ENCODE assay signal across 8 cellular contexts in genomic region chr17:77375108-77375507, GRCh38.
A peak's percentile ranks its signal among the peaks of the same experiment; 100 is the strongest.
DNase-seq lines count a peak whose midpoint lies in the region; ATAC-seq and TF ChIP-seq lines count a peak whose summit lies in the region.

No MANE protein-coding gene starts in this region.

- H3K27me3 ChIP-seq in CD4-positive, alpha-beta T cell (ENCODE audit: control insufficient read depth, insufficient read depth, low read length), result no peaks in the 10 kb centered on the region
- no peaks in the 10 kb centered on the region for H3K27me3 ChIP-seq in SJCRH30
- no peaks in the 10 kb centered on the region for H3K27me3 ChIP-seq in esophagus squamous epithelium
- H3K27me3 ChIP-seq in aorta (ENCODE audit: control insufficient read depth in 1 of 2, insufficient read depth in 2 of 2, low read length in 1 of 2), result no peaks in the 10 kb centered on the region

- H3K27ac Mint-ChIP-seq in CD4-positive, alpha-beta T cell, result peak overlapping the region; percentile 93
- H3K27ac Mint-ChIP-seq in osteocyte (ENCODE audit: unreplicated experiment), result peak overlapping the region; percentile 90

- H3K4me3 ChIP-seq in SJCRH30 (peak overlapping the region; percentile 80), esophagus squamous epithelium (peak overlapping the region in 3 of 4 donors; percentile 68 to 82 (median 80)), aorta (ENCODE audit: low read length in 2 of 2) (no peak overlapping the region)

- H3K36me3 ChIP-seq in SJCRH30, result no peaks in the 10 kb centered on the region
- H3K36me3 ChIP-seq in esophagus squamous epithelium, result no peaks in the 10 kb centered on the region
- H3K36me3 ChIP-seq in aorta (ENCODE audit: control insufficient read depth in 1 of 2, insufficient read depth in 2 of 2, low read length in 1 of 2), result no peaks in the 10 kb centered on the region

- POLR2A ChIA-PET in CD4-positive, alpha-beta T cell (lab: Charles Lee), result interaction anchor here (1.0 to 6.1 kb wide), 24 partner anchors 12 to 119 kb away, joined by 4 to 91 read pairs (median 11); no protein-coding TSS in a partner anchor

- TF ChIP-seq CTCF in CD4-positive, alpha-beta T cell (IDR thresholded peaks at IDR 0.05), result no peak
- no peak for TF ChIP-seq CTCF in esophagus squamous epithelium (IDR thresholded peaks at IDR 0.05)
- TF ChIP-seq CTCF in osteocyte (IDR thresholded peaks at IDR 0.05), result no peak

- TF ChIP-seq POLR2A in esophagus squamous epithelium (IDR thresholded peaks at IDR 0.05), result no peak

- H3K4me1 ChIP-seq in SJCRH30 (peaks cover 51% of the 10 kb centered on the region), esophagus squamous epithelium (peaks cover 67 to 100% (median 74%) of the 10 kb centered on the region in 3 donors), aorta (ENCODE audit: control insufficient read depth in 1 of 2, insufficient read depth in 2 of 2, low read length in 2 of 2) (peaks cover 0 to 3% of the 10 kb centered on the region in 2 donors)

- H3K36me3 Mint-ChIP-seq in CD4-positive, alpha-beta T cell (ENCODE audit: low read depth), result peaks cover 37% of the 10 kb centered on the region
- no peaks in the 10 kb centered on the region for H3K36me3 Mint-ChIP-seq in osteocyte (ENCODE audit: unreplicated experiment)

- peak overlapping the region; percentile 100 for H3K4me3 Mint-ChIP-seq in CD4-positive, alpha-beta T cell
- H3K4me3 Mint-ChIP-seq in osteocyte (ENCODE audit: unreplicated experiment), result peak overlapping the region; percentile 96

- H3K27me3 Mint-ChIP-seq in CD4-positive, alpha-beta T cell, result no peaks in the 10 kb centered on the region
- H3K27me3 Mint-ChIP-seq in osteocyte (ENCODE audit: unreplicated experiment), result no peaks in the 10 kb centered on the region

- DNase-seq in CD4-positive, alpha-beta T cell, result no peak
- DNase-seq in SJCRH30 (no peak), esophagus squamous epithelium (lab: John Stamatoyannopoulos, UW) (no peak), osteocyte (ENCODE audit: extremely low spot score, unreplicated experiment) (no peak), aorta (no peak), ecto neural progenitor cell (ENCODE audit: low spot score) (no peak), DMS79 treated with DMSO at 0.1 percent for 48 hours (lab: John Stamatoyannopoulos, UW) (no peak), D341Med (ENCODE audit: low spot score) (no peak)

- CTCF ChIA-PET in CD4-positive, alpha-beta T cell (lab: Charles Lee), result interaction anchor here (1.1 to 6.9 kb wide), 10 partner anchors 11 to 119 kb away, joined by 3 to 40 read pairs (median 6); no protein-coding TSS in a partner anchor

- peaks cover 85% of the 10 kb centered on the region for H3K4me1 Mint-ChIP-seq in CD4-positive, alpha-beta T cell (ENCODE audit: low read depth)
- peaks cover 78% of the 10 kb centered on the region for H3K4me1 Mint-ChIP-seq in osteocyte (ENCODE audit: unreplicated experiment)

- H3K9me3 ChIP-seq in CD4-positive, alpha-beta T cell (ENCODE audit: control insufficient read depth, low read length), result no peaks in the 10 kb centered on the region
- H3K9me3 ChIP-seq in SJCRH30 (replicated peaks), result no peaks in the 10 kb centered on the region
- H3K9me3 ChIP-seq in esophagus squamous epithelium, result no peaks in the 10 kb centered on the region
- H3K9me3 ChIP-seq in aorta (ENCODE audit: control insufficient read depth, low read length), result no peaks in the 10 kb centered on the region

- no peak for ATAC-seq in CD4-positive, alpha-beta T cell (ENCODE audit: poor library complexity)
- no peak for ATAC-seq in aorta (ENCODE audit: low FRiP score)

- no peaks in the 10 kb centered on the region for H3K9me3 Mint-ChIP-seq in CD4-positive, alpha-beta T cell
- no peaks in the 10 kb centered on the region for H3K9me3 Mint-ChIP-seq in osteocyte (ENCODE audit: unreplicated experiment)

- H3K27ac ChIP-seq in CD4-positive, alpha-beta T cell (ENCODE audit: low read depth, low read length), result peak overlapping the region; percentile 82
- H3K27ac ChIP-seq in SJCRH30 (peak overlapping the region; percentile 69), esophagus squamous epithelium (peak overlapping the region; percentile 83 to 96 (median 93)), aorta (ENCODE audit: low read depth in 1 of 2, low read length in 2 of 2) (peak overlapping the region in 1 of 2 donors; percentile 29)

- intact Hi-C loops in CD4-positive, alpha-beta T cell (cut with DNase I, micrococcal nuclease), result loop anchor here in 1 of 2 experiments (2.0 kb wide), 1 partner anchor 44 kb away; no protein-coding TSS in a partner anchor
- intact Hi-C loops in esophagus squamous epithelium (cut with DNase I), result no loop called here
- intact Hi-C loops in aorta (cut with DNase I), result loop anchor here in 1 of 2 donors (5.0 kb wide), 1 partner anchor 48 kb away; no protein-coding TSS in a partner anchor

- WGBS in esophagus squamous epithelium, 2 donors, result 63% methylated on average over 8 of the region's 13 CpGs; no CpG with 5 or more reads in 1 of the 2 donors
- 76 to 81% methylated on average over 13 of the region's 13 CpGs for WGBS in aorta, 2 donors

Comparison
In these comparisons a context has a peak if more than half of its experiments do, and no peak if none do; other contexts are left out.
1. H3K4me3 ChIP-seq: peak in SJCRH30 (single experiment) and esophagus squamous epithelium (3 of 4); none in aorta (0 of 2).